Comparison of ENCODE assay signal across 12 cellular contexts in genomic region chr7:101201695-101202602, GRCh38. TPM values are rescaled to one million over a fixed set of nuclear protein-coding genes. Genes with fewer than 3 reads are reported as not detected.
DNase-seq lines count a peak whose midpoint lies in the region; ATAC-seq, FAIRE-seq and TF ChIP-seq lines count a peak whose summit lies in the region.
"Had no signal": no experiment of that assay in that cellular context is flagged by ENCODE, and none has a peak within 500 bp of the region (broad histone marks: within the 10 kb centered on the region; RNA-seq: fewer than 3 reads in every experiment).

No MANE protein-coding gene starts in this region.

- H3K4me3 ChIP-seq in HepG2 (replicated peaks in 1 of 3; ENCODE audit: insufficient read depth in 1 of 3, low read depth in 2 of 3, low read length in 3 of 3) = peak overlapping the region; percentile 74 to 87 (median 84)

- H3K9me3 ChIP-seq in HepG2 (ENCODE audit: low read length) = no peaks in the 10 kb centered on the region

- 1% methylated on average over 33 of the region's 75 CpGs for WGBS in HepG2 (ENCODE audit: low lambda C conversion rate)

- H3K79me2 ChIP-seq in HepG2 (ENCODE audit: insufficient read depth, low read length) = peaks cover 12% of the 10 kb centered on the region

- H3K4me2 ChIP-seq in HepG2 (ENCODE audit: low read depth, low read length) = peak overlapping the region; percentile 91

- CTCF ChIA-PET in activated B cell treated with CpG ODN at 0.5 μM for 24 hours (lab: Charles Lee) = interaction anchor here (1.2 to 2.0 kb wide), 2 partner anchors 9 to 81 kb away, joined by 3 to 5 read pairs; no protein-coding TSS in a partner anchor
- CTCF ChIA-PET in HepG2 (lab: Yijun Ruan, JAX; ENCODE audit: low intra/inter-chr PET ratio, low total read pairs) = no interaction called here

- TF ChIP-seq CTCF in activated B cell treated with CpG ODN at 0.5 μM for 24 hours (IDR thresholded peaks at IDR 0.05) (no peak), HepG2 (CRISPR knock-in tag; IDR thresholded peaks at IDR 0.05) (no peak; the same call in 1 of the 2 replicates)

- peaks cover 3% of the 10 kb centered on the region; the same call in 1 of the 2 replicates for H4K20me1 ChIP-seq in HepG2 (ENCODE audit: insufficient read depth, low read length)

- H3K9ac ChIP-seq in HepG2 (ENCODE audit: insufficient read depth, low read depth, low read length) = peak overlapping the region; percentile 89

- peak; percentile 66 to 71; a peak in 3 of 4 replicates for TF ChIP-seq POLR2A in HepG2 (IDR thresholded peaks at IDR 0.05; ENCODE audit: insufficient read depth in 1 of 2, low read depth in 2 of 2, low read length in 2 of 2)

- peaks cover 22% of the 10 kb centered on the region for H3K4me1 Mint-ChIP-seq in activated B cell treated with CpG ODN at 0.5 μM for 24 hours

- H3K36me3 ChIP-seq in HepG2 (replicated peaks in 1 of 2; ENCODE audit: control insufficient read depth in 1 of 2, insufficient read depth in 2 of 2, low read length in 2 of 2) = peaks cover 5 to 8% of the 10 kb centered on the region in 2 experiments; a peak in 3 of 5 replicates

- H3K27ac Mint-ChIP-seq in activated B cell treated with CpG ODN at 0.5 μM for 24 hours = no peak overlapping the region
- H3K27ac Mint-ChIP-seq: CD8-positive, alpha-beta T cell had no signal

- H3K4me3 Mint-ChIP-seq in activated B cell treated with CpG ODN at 0.5 μM for 24 hours = peak overlapping the region; percentile 38

- 0 out of 2 replicates have a peak, but pooled peaks have one; percentile 31 for TF ChIP-seq RAD21 in HepG2 (CRISPR knock-in tag; IDR thresholded peaks at IDR 0.05)

- BruUV-seq in HepG2 (replicated peaks; lab: Mats Ljungman, UMichigan) = TSS peak; percentile 46

- in situ Hi-C loops in HepG2 (cut with HindIII; ENCODE audit: extremely low pct_ligation_motif_present, low pct_unique_long_range_greater_than_20kb) = no loop called here

- peak; percentile 74 for ATAC-seq in activated B cell treated with CpG ODN at 0.5 μM for 24 hours (ENCODE audit: low read depth)
- peak; percentile 77 for ATAC-seq in HepG2
- ATAC-seq in GM19328 (IDR thresholded peaks at IDR 0.05; ENCODE audit: unreplicated experiment) = no peak

- H3K27ac ChIP-seq in HepG2 (ENCODE audit: extremely low read length, insufficient read depth, low read length) = peak overlapping the region; percentile 99

- no peaks in the 10 kb centered on the region for H3K9me3 Mint-ChIP-seq in activated B cell treated with CpG ODN at 0.5 μM for 24 hours
- H3K9me3 Mint-ChIP-seq: CD8-positive, alpha-beta T cell had no signal

- H2AFZ ChIP-seq in HepG2 (ENCODE audit: low read length) = no peak overlapping the region

- H3K36me3 Mint-ChIP-seq in activated B cell treated with CpG ODN at 0.5 μM for 24 hours (ENCODE audit: low read depth) = peaks cover 6% of the 10 kb centered on the region

- no peaks in the 10 kb centered on the region; a peak in 1 of 5 replicates for H3K27me3 ChIP-seq in HepG2 (ENCODE audit: control insufficient read depth in 1 of 2, insufficient read depth in 2 of 2, low read length in 2 of 2)

- TF ChIP-seq EP300 in HepG2 (IDR thresholded peaks at IDR 0.05; ENCODE audit: low read depth in 2 of 2, low read length in 2 of 2) (0 out of 4 replicates have a peak, but pooled peaks of 1 of the 2 experiments have one; percentile 7), HepG2 (CRISPR knock-in tag; IDR thresholded peaks at IDR 0.05; ENCODE audit: borderline replicate concordance) (no peak)

- peaks cover 21% of the 10 kb centered on the region for H3K27me3 Mint-ChIP-seq in activated B cell treated with CpG ODN at 0.5 μM for 24 hours

- intact Hi-C loops in activated B cell treated with CpG ODN at 0.5 μM for 24 hours (cut with micrococcal nuclease) (no loop called here), HepG2 (cut with micrococcal nuclease; ENCODE audit: unreplicated experiment) (loop anchor here (2.0 kb wide), 1 partner anchor 15 kb away; the partner anchor contains the start of gene PLOD3)

- no peak for FAIRE-seq in HepG2 (lab: Jason Lieb, UNC)
- FAIRE-seq: endothelial cell of umbilical vein had no signal

- peak; percentile 28 for DNase-seq in COLO668 (lab: John Stamatoyannopoulos, UW; ENCODE audit: unreplicated experiment)
- peak; percentile 22 for DNase-seq in activated B cell treated with CpG ODN at 0.5 μM for 24 hours
- DNase-seq in HepG2 (ENCODE audit: low spot score) = peak; percentile 48
- DNase-seq in NCI-H226 = no peak
- no peak for DNase-seq in SK-N-DZ (ENCODE audit: low spot score)
- DNase-seq: activated naive CD4-positive, alpha-beta T cell treated with Interleukin-2 at 50 U/mL for 16 hours; CD8-positive, alpha-beta T cell; NCI-H524 treated with DMSO at 0.1 percent for 48 hours; stimulated activated CD4-positive, alpha-beta T cell treated with anti-CD3 and anti-CD28 coated beads, Interleukin-4, amount 100 ng/mL, for 1 hour had no signal

- POLR2A ChIA-PET in activated B cell treated with CpG ODN at 0.5 μM for 24 hours (lab: Charles Lee) = interaction anchor here (0.7 kb wide), 1 partner anchor 15 kb away, joined by 4 read pairs; the partner anchor contains the start of gene PLOD3
- POLR2A ChIA-PET in HepG2 (lab: Yijun Ruan, JAX) = interaction anchor here (0.9 to 11.6 kb wide), 14 partner anchors 9 to 772 kb away, joined by 3 to 202 read pairs (median 6); partner anchors contain the start of genes CLDN15, FIS1, MEPCE and PLOD3

- H3K4me1 ChIP-seq in HepG2 (ENCODE audit: insufficient read depth, low read length) = peaks cover 43% of the 10 kb centered on the region

RNA-seq across cellular contexts. Expression of gene MOGAT3, which starts 1.1 kb away (rescaled TPM):
- total RNA-seq in activated B cell treated with CpG ODN at 0.5 μM for 24 hours (not detected in 2 replicates), HepG2 (2016; rRNA removed; fragmentation: Illumina TruSeq; extraction: Trizol) (5.5 and 22.5 TPM in 2 replicates)
- 4.9 TPM in 2 replicates for total RNA-seq in HepG2 (2016; cell fraction: cytosol; rRNA removed; fragmentation: Illumina TruSeq; extraction: Trizol; ENCODE audit: low read depth)
- total RNA-seq in HepG2 (2016; cell fraction: insoluble cytoplasmic fraction; rRNA removed; fragmentation: Illumina TruSeq; extraction: Trizol) = 5.7 and 22.7 TPM in 2 replicates
- 4.8 and 5.0 TPM in 2 replicates for total RNA-seq in HepG2 (2016; cell fraction: membrane; rRNA removed; fragmentation: Illumina TruSeq; extraction: Trizol)
- total RNA-seq in HepG2 (2016; cell fraction: nucleus; rRNA removed; fragmentation: Illumina TruSeq; extraction: Trizol) = 38.2 and 46.4 TPM in 2 replicates
- polyA plus RNA-seq in HepG2 (2011; rRNA removed) = 30.5 and 39.2 TPM in 2 replicates
- polyA plus RNA-seq in HepG2 (2011; cell fraction: cytosol; rRNA removed) = 16.6 and 17.2 TPM in 2 replicates
- polyA plus RNA-seq in HepG2 (2011; cell fraction: nucleus; rRNA removed) = 82.9 and 84.5 TPM in 2 replicates
- polyA plus RNA-seq in HepG2 (2012) = 17.1 and 24.2 TPM in 2 replicates
- 1.8 and 2.5 TPM in 2 replicates for polyA plus RNA-seq in HepG2 (2016; cell fraction: cytosol; fragmentation: Illumina TruSeq; extraction: Trizol; ENCODE audit: low read depth)
- 5.6 and 6.9 TPM in 2 replicates for polyA plus RNA-seq in HepG2 (2016; cell fraction: insoluble cytoplasmic fraction; fragmentation: Illumina TruSeq; extraction: Trizol; ENCODE audit: low read depth)
- polyA plus RNA-seq in HepG2 (2016; cell fraction: membrane; fragmentation: Illumina TruSeq; extraction: Trizol; ENCODE audit: low read depth) = 2.9 and 3.0 TPM in 2 replicates
- 38.7 and 42.5 TPM in 2 replicates for polyA plus RNA-seq in HepG2 (2016; cell fraction: nucleus; fragmentation: Illumina TruSeq; extraction: Trizol; ENCODE audit: insufficient read depth, low read depth)
- 121 TPM in 1 of 2 replicates, not detected in the other for polyA minus RNA-seq in HepG2 (2011; rRNA and poly(A)+ RNA removed; ENCODE audit: low replicate concordance)
- 14.9 and 15.6 TPM in 2 replicates for polyA minus RNA-seq in HepG2 (2011; cell fraction: cytosol; rRNA and poly(A)+ RNA removed)
- 233 and 284 TPM in 2 replicates for polyA minus RNA-seq in HepG2 (2011; cell fraction: nucleus; rRNA and poly(A)+ RNA removed)
- polyA plus RNA-seq in SK-N-DZ (2014; cell fraction: cytosol; rRNA removed) = not detected in 2 replicates
- not detected in 2 replicates for polyA plus RNA-seq in SK-N-DZ (2014; cell fraction: nucleus; rRNA removed)
- total RNA-seq: CD8-positive, alpha-beta T cell; endothelial cell of umbilical vein had no signal
- polyA plus RNA-seq: endothelial cell of umbilical vein had no signal

RNA-seq across cellular contexts. Expression of gene PLOD3, which starts 15.4 kb away (rescaled TPM):
- total RNA-seq in activated B cell treated with CpG ODN at 0.5 μM for 24 hours = 29.8 and 40.0 TPM in 2 replicates
- total RNA-seq in HepG2 (2016; rRNA removed; fragmentation: Illumina TruSeq; extraction: Trizol) = 22.2 and 67.4 TPM in 2 replicates
- 23.9 and 25.4 TPM in 2 replicates for total RNA-seq in HepG2 (2016; cell fraction: cytosol; rRNA removed; fragmentation: Illumina TruSeq; extraction: Trizol; ENCODE audit: low read depth)
- 20.2 and 72.6 TPM in 2 replicates for total RNA-seq in HepG2 (2016; cell fraction: insoluble cytoplasmic fraction; rRNA removed; fragmentation: Illumina TruSeq; extraction: Trizol)
- 24.4 and 25.4 TPM in 2 replicates for total RNA-seq in HepG2 (2016; cell fraction: membrane; rRNA removed; fragmentation: Illumina TruSeq; extraction: Trizol)
- 63.9 and 86.6 TPM in 2 replicates for total RNA-seq in HepG2 (2016; cell fraction: nucleus; rRNA removed; fragmentation: Illumina TruSeq; extraction: Trizol)
- 65.8 and 69.0 TPM in 2 replicates for polyA plus RNA-seq in HepG2 (2011; rRNA removed)
- 46.3 and 69.3 TPM in 2 replicates for polyA plus RNA-seq in HepG2 (2011; cell fraction: cytosol; rRNA removed)
- polyA plus RNA-seq in HepG2 (2011; cell fraction: nucleus; rRNA removed) = 162 and 195 TPM in 2 replicates
- 53.0 and 94.8 TPM in 2 replicates for polyA plus RNA-seq in HepG2 (2012)
- polyA plus RNA-seq in HepG2 (2016; cell fraction: cytosol; fragmentation: Illumina TruSeq; extraction: Trizol; ENCODE audit: low read depth) = 12.2 and 13.8 TPM in 2 replicates
- polyA plus RNA-seq in HepG2 (2016; cell fraction: insoluble cytoplasmic fraction; fragmentation: Illumina TruSeq; extraction: Trizol; ENCODE audit: low read depth) = 27.9 and 38.5 TPM in 2 replicates
- 21.2 and 23.4 TPM in 2 replicates for polyA plus RNA-seq in HepG2 (2016; cell fraction: membrane; fragmentation: Illumina TruSeq; extraction: Trizol; ENCODE audit: low read depth)
- polyA plus RNA-seq in HepG2 (2016; cell fraction: nucleus; fragmentation: Illumina TruSeq; extraction: Trizol; ENCODE audit: insufficient read depth, low read depth) = 217 and 227 TPM in 2 replicates
- polyA minus RNA-seq in HepG2 (2011; rRNA and poly(A)+ RNA removed; ENCODE audit: low replicate concordance) = 44.4 and 96.8 TPM in 2 replicates
- 55.0 and 69.8 TPM in 2 replicates for polyA minus RNA-seq in HepG2 (2011; cell fraction: cytosol; rRNA and poly(A)+ RNA removed)
- polyA minus RNA-seq in HepG2 (2011; cell fraction: nucleus; rRNA and poly(A)+ RNA removed) = 37.7 and 50.2 TPM in 2 replicates
- polyA plus RNA-seq in SK-N-DZ (2014; cell fraction: cytosol; rRNA removed) = 20.0 and 23.2 TPM in 2 replicates
- polyA plus RNA-seq in SK-N-DZ (2014; cell fraction: nucleus; rRNA removed) = 45.9 and 60.0 TPM in 2 replicates

RNA-seq across cellular contexts. Expression of gene ZNHIT1, which starts 16.0 kb away (rescaled TPM):
- 37.6 and 43.4 TPM in 2 replicates for total RNA-seq in activated B cell treated with CpG ODN at 0.5 μM for 24 hours
- 64.5 and 66.5 TPM in 2 replicates for total RNA-seq in HepG2 (2016; rRNA removed; fragmentation: Illumina TruSeq; extraction: Trizol)
- total RNA-seq in HepG2 (2016; cell fraction: cytosol; rRNA removed; fragmentation: Illumina TruSeq; extraction: Trizol; ENCODE audit: low read depth) = 64.0 and 69.5 TPM in 2 replicates
- total RNA-seq in HepG2 (2016; cell fraction: insoluble cytoplasmic fraction; rRNA removed; fragmentation: Illumina TruSeq; extraction: Trizol) = 68.4 and 76.1 TPM in 2 replicates
- total RNA-seq in HepG2 (2016; cell fraction: membrane; rRNA removed; fragmentation: Illumina TruSeq; extraction: Trizol) = 53.8 and 60.2 TPM in 2 replicates
- 26.8 and 31.3 TPM in 2 replicates for total RNA-seq in HepG2 (2016; cell fraction: nucleus; rRNA removed; fragmentation: Illumina TruSeq; extraction: Trizol)
- 32.5 and 36.8 TPM in 2 replicates for polyA plus RNA-seq in HepG2 (2011; rRNA removed)
- polyA plus RNA-seq in HepG2 (2011; cell fraction: cytosol; rRNA removed) = 42.7 and 52.4 TPM in 2 replicates
- 23.5 and 25.9 TPM in 2 replicates for polyA plus RNA-seq in HepG2 (2011; cell fraction: nucleus; rRNA removed)
- 41.6 and 44.7 TPM in 2 replicates for polyA plus RNA-seq in HepG2 (2012)
- polyA plus RNA-seq in HepG2 (2016; cell fraction: cytosol; fragmentation: Illumina TruSeq; extraction: Trizol; ENCODE audit: low read depth) = 71.9 and 73.7 TPM in 2 replicates
- 68.8 and 69.1 TPM in 2 replicates for polyA plus RNA-seq in HepG2 (2016; cell fraction: insoluble cytoplasmic fraction; fragmentation: Illumina TruSeq; extraction: Trizol; ENCODE audit: low read depth)
- polyA plus RNA-seq in HepG2 (2016; cell fraction: membrane; fragmentation: Illumina TruSeq; extraction: Trizol; ENCODE audit: low read depth) = 47.5 and 51.9 TPM in 2 replicates
- polyA plus RNA-seq in HepG2 (2016; cell fraction: nucleus; fragmentation: Illumina TruSeq; extraction: Trizol; ENCODE audit: insufficient read depth, low read depth) = 57.2 and 62.8 TPM in 2 replicates
- 23.4 and 35.9 TPM in 2 replicates for polyA minus RNA-seq in HepG2 (2011; rRNA and poly(A)+ RNA removed; ENCODE audit: low replicate concordance)
- 21.7 and 22.1 TPM in 2 replicates for polyA minus RNA-seq in HepG2 (2011; cell fraction: cytosol; rRNA and poly(A)+ RNA removed)
- polyA minus RNA-seq in HepG2 (2011; cell fraction: nucleus; rRNA and poly(A)+ RNA removed) = 5.4 and 6.3 TPM in 2 replicates
- 83.4 and 87.4 TPM in 2 replicates for polyA plus RNA-seq in SK-N-DZ (2014; cell fraction: cytosol; rRNA removed)
- 57.2 and 70.1 TPM in 2 replicates for polyA plus RNA-seq in SK-N-DZ (2014; cell fraction: nucleus; rRNA removed)

RNA-seq across cellular contexts. Expression of gene NAT16, which starts 21.9 kb away (rescaled TPM):
- not detected in 2 replicates for total RNA-seq in activated B cell treated with CpG ODN at 0.5 μM for 24 hours
- total RNA-seq in HepG2 (2016; rRNA removed; fragmentation: Illumina TruSeq; extraction: Trizol) = not detected in 2 replicates
- total RNA-seq in HepG2 (2016; cell fraction: cytosol; rRNA removed; fragmentation: Illumina TruSeq; extraction: Trizol; ENCODE audit: low read depth) = not detected in 2 replicates
- not detected in 2 replicates for total RNA-seq in HepG2 (2016; cell fraction: insoluble cytoplasmic fraction; rRNA removed; fragmentation: Illumina TruSeq; extraction: Trizol)
- not detected in 2 replicates for total RNA-seq in HepG2 (2016; cell fraction: membrane; rRNA removed; fragmentation: Illumina TruSeq; extraction: Trizol)
- not detected in 2 replicates for total RNA-seq in HepG2 (2016; cell fraction: nucleus; rRNA removed; fragmentation: Illumina TruSeq; extraction: Trizol)
- 0.04 TPM in 1 of 2 replicates, not detected in the other for polyA plus RNA-seq in HepG2 (2011; rRNA removed)
- polyA plus RNA-seq in HepG2 (2011; cell fraction: cytosol; rRNA removed) = 0.04 and 0.05 TPM in 2 replicates
- 0.24 and 0.34 TPM in 2 replicates for polyA plus RNA-seq in HepG2 (2011; cell fraction: nucleus; rRNA removed)
- 0.12 TPM in 1 of 2 replicates, not detected in the other for polyA plus RNA-seq in HepG2 (2012)
- not detected in 2 replicates for polyA plus RNA-seq in HepG2 (2016; cell fraction: cytosol; fragmentation: Illumina TruSeq; extraction: Trizol; ENCODE audit: low read depth)
- not detected in 2 replicates for polyA plus RNA-seq in HepG2 (2016; cell fraction: insoluble cytoplasmic fraction; fragmentation: Illumina TruSeq; extraction: Trizol; ENCODE audit: low read depth)
- not detected in 2 replicates for polyA plus RNA-seq in HepG2 (2016; cell fraction: membrane; fragmentation: Illumina TruSeq; extraction: Trizol; ENCODE audit: low read depth)
- not detected in 2 replicates for polyA plus RNA-seq in HepG2 (2016; cell fraction: nucleus; fragmentation: Illumina TruSeq; extraction: Trizol; ENCODE audit: insufficient read depth, low read depth)
- not detected in 2 replicates for polyA minus RNA-seq in HepG2 (2011; rRNA and poly(A)+ RNA removed; ENCODE audit: low replicate concordance)
- not detected in 2 replicates for polyA minus RNA-seq in HepG2 (2011; cell fraction: cytosol; rRNA and poly(A)+ RNA removed)
- polyA minus RNA-seq in HepG2 (2011; cell fraction: nucleus; rRNA and poly(A)+ RNA removed) = not detected in 2 replicates
- not detected in 2 replicates for polyA plus RNA-seq in SK-N-DZ (2014; cell fraction: cytosol; rRNA removed)
- polyA plus RNA-seq in SK-N-DZ (2014; cell fraction: nucleus; rRNA removed) = 0.24 TPM in 1 of 2 replicates, not detected in the other
- total RNA-seq: CD8-positive, alpha-beta T cell; endothelial cell of umbilical vein; HT1080 had no signal
- polyA plus RNA-seq: endothelial cell of umbilical vein had no signal

RNA-seq across cellular contexts. Expression of gene CLDN15, which starts 35.7 kb away (rescaled TPM):
- total RNA-seq in activated B cell treated with CpG ODN at 0.5 μM for 24 hours = 16.6 and 21.0 TPM in 2 replicates
- total RNA-seq in HepG2 (2016; rRNA removed; fragmentation: Illumina TruSeq; extraction: Trizol) = 2.2 and 7.1 TPM in 2 replicates
- total RNA-seq in HepG2 (2016; cell fraction: cytosol; rRNA removed; fragmentation: Illumina TruSeq; extraction: Trizol; ENCODE audit: low read depth) = 1.6 and 1.9 TPM in 2 replicates
- total RNA-seq in HepG2 (2016; cell fraction: insoluble cytoplasmic fraction; rRNA removed; fragmentation: Illumina TruSeq; extraction: Trizol) = 1.7 and 7.0 TPM in 2 replicates
- total RNA-seq in HepG2 (2016; cell fraction: membrane; rRNA removed; fragmentation: Illumina TruSeq; extraction: Trizol) = 2.3 and 3.3 TPM in 2 replicates
- total RNA-seq in HepG2 (2016; cell fraction: nucleus; rRNA removed; fragmentation: Illumina TruSeq; extraction: Trizol) = 8.2 and 12.3 TPM in 2 replicates
- polyA plus RNA-seq in HepG2 (2011; rRNA removed) = 17.8 and 20.6 TPM in 2 replicates
- polyA plus RNA-seq in HepG2 (2011; cell fraction: cytosol; rRNA removed) = 5.9 and 8.1 TPM in 2 replicates
- 79.5 and 89.0 TPM in 2 replicates for polyA plus RNA-seq in HepG2 (2011; cell fraction: nucleus; rRNA removed)
- polyA plus RNA-seq in HepG2 (2012) = 7.2 and 11.3 TPM in 2 replicates
- polyA plus RNA-seq in HepG2 (2016; cell fraction: cytosol; fragmentation: Illumina TruSeq; extraction: Trizol; ENCODE audit: low read depth) = 1.8 and 1.9 TPM in 2 replicates
- 2.5 and 3.3 TPM in 2 replicates for polyA plus RNA-seq in HepG2 (2016; cell fraction: insoluble cytoplasmic fraction; fragmentation: Illumina TruSeq; extraction: Trizol; ENCODE audit: low read depth)
- polyA plus RNA-seq in HepG2 (2016; cell fraction: membrane; fragmentation: Illumina TruSeq; extraction: Trizol; ENCODE audit: low read depth) = 2.7 and 4.4 TPM in 2 replicates
- 36.5 and 40.0 TPM in 2 replicates for polyA plus RNA-seq in HepG2 (2016; cell fraction: nucleus; fragmentation: Illumina TruSeq; extraction: Trizol; ENCODE audit: insufficient read depth, low read depth)
- polyA minus RNA-seq in HepG2 (2011; rRNA and poly(A)+ RNA removed; ENCODE audit: low replicate concordance) = 15.5 and 16.2 TPM in 2 replicates
- polyA minus RNA-seq in HepG2 (2011; cell fraction: cytosol; rRNA and poly(A)+ RNA removed) = 2.0 and 3.3 TPM in 2 replicates
- polyA minus RNA-seq in HepG2 (2011; cell fraction: nucleus; rRNA and poly(A)+ RNA removed) = 18.2 TPM in 2 replicates
- 7.8 and 14.0 TPM in 2 replicates for polyA plus RNA-seq in SK-N-DZ (2014; cell fraction: cytosol; rRNA removed)
- 53.8 and 58.4 TPM in 2 replicates for polyA plus RNA-seq in SK-N-DZ (2014; cell fraction: nucleus; rRNA removed)

Comparison
In these comparisons a context has a peak if more than half of its experiments do, and no peak if none do; other contexts are left out.
1. DNase-seq: peak in COLO668 (single experiment), activated B cell treated with CpG ODN at 0.5 μM for 24 hours (single experiment) and HepG2 (single experiment); none in NCI-H226 (single experiment) and SK-N-DZ (single experiment).